In the genomic region with DNA sequence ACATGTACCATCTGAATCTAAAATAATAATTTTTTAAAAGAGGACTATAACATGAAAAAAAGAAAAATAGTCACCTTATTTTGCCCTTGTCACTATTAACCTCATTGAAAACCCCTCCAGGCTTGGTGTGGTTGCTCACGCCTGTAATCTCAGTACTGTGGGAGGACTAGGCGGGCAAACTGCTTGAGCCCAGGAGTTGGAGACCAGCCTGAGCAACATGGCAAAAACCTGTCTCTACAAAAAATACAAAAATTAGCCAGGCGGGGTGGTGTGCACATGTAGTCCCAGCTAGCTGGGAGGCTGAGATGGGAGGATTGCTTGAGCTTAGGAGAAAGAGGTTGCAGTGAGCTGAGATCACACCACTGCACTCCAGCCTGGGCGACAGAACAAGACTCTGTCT, we compare ENCODE assay signal across 2 cellular contexts.
TF ChIP-seq lines count a peak whose summit lies in the region.

No MANE protein-coding gene starts in this region.

TF ChIP-seq in SK-N-SH, 30 proteins besides CTCF, POLR2A, EP300 and RAD21 (continued from another document):
- TF ChIP-seq, protein P1, sequence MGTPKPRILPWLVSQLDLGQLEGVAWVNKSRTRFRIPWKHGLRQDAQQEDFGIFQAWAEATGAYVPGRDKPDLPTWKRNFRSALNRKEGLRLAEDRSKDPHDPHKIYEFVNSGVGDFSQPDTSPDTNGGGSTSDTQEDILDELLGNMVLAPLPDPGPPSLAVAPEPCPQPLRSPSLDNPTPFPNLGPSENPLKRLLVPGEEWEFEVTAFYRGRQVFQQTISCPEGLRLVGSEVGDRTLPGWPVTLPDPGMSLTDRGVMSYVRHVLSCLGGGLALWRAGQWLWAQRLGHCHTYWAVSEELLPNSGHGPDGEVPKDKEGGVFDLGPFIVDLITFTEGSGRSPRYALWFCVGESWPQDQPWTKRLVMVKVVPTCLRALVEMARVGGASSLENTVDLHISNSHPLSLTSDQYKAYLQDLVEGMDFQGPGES (IDR thresholded peaks at IDR 0.05; ENCODE audit: low read depth, low read length): no peak
- TF ChIP-seq ZBTB33 (IDR thresholded peaks at IDR 0.05; ENCODE audit: borderline replicate concordance, low read depth) (no peak), FOSL2 (IDR thresholded peaks at IDR 0.05; ENCODE audit: borderline replicate concordance, low read depth) (no peak), FOXM1 (IDR thresholded peaks at IDR 0.05; ENCODE audit: low read depth) (no peak), NFIC (IDR thresholded peaks at IDR 0.05; ENCODE audit: borderline replicate concordance) (no peak), EZH2phosphoT487 (IDR thresholded peaks at IDR 0.05; ENCODE audit: borderline replicate concordance, low read depth) (no peak)

TF ChIP-seq in SK-N-SH treated with all-trans-retinoic acid at 6 μM for 48 hours, 23 proteins besides CTCF, POLR2A, EP300 and RAD21 (continued from another document):
- TF ChIP-seq, protein P2, sequence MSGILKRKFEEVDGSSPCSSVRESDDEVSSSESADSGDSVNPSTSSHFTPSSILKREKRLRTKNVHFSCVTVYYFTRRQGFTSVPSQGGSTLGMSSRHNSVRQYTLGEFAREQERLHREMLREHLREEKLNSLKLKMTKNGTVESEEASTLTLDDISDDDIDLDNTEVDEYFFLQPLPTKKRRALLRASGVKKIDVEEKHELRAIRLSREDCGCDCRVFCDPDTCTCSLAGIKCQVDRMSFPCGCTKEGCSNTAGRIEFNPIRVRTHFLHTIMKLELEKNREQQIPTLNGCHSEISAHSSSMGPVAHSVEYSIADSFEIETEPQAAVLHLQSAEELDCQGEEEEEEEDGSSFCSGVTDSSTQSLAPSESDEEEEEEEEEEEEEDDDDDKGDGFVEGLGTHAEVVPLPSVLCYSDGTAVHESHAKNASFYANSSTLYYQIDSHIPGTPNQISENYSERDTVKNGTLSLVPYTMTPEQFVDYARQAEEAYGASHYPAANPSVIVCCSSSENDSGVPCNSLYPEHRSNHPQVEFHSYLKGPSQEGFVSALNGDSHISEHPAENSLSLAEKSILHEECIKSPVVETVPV (CRISPR knock-in tag; IDR thresholded peaks at IDR 0.05): no peak
- TF ChIP-seq, protein P3, sequence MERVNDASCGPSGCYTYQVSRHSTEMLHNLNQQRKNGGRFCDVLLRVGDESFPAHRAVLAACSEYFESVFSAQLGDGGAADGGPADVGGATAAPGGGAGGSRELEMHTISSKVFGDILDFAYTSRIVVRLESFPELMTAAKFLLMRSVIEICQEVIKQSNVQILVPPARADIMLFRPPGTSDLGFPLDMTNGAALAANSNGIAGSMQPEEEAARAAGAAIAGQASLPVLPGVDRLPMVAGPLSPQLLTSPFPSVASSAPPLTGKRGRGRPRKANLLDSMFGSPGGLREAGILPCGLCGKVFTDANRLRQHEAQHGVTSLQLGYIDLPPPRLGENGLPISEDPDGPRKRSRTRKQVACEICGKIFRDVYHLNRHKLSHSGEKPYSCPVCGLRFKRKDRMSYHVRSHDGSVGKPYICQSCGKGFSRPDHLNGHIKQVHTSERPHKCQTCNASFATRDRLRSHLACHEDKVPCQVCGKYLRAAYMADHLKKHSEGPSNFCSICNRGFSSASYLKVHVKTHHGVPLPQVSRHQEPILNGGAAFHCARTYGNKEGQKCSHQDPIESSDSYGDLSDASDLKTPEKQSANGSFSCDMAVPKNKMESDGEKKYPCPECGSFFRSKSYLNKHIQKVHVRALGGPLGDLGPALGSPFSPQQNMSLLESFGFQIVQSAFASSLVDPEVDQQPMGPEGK (CRISPR knock-in tag; IDR thresholded peaks at IDR 0.05; ENCODE audit: borderline replicate concordance): no peak
- TF ChIP-seq TSHZ2 (CRISPR knock-in tag; IDR thresholded peaks at IDR 0.05) (no peak), TCF4 (CRISPR knock-in tag; IDR thresholded peaks at IDR 0.05; ENCODE audit: borderline replicate concordance) (no peak), ZC3H10 (CRISPR knock-in tag; IDR thresholded peaks at IDR 0.05) (no peak), PPARA (CRISPR knock-in tag; IDR thresholded peaks at IDR 0.05; ENCODE audit: borderline replicate concordance) (no peak), TOX (CRISPR knock-in tag; IDR thresholded peaks at IDR 0.05; ENCODE audit: borderline replicate concordance) (no peak), ZNF70 (CRISPR knock-in tag; IDR thresholded peaks at IDR 0.05) (no peak)
